Comparison of ENCODE assay signal across 38 cellular contexts in the genomic region with DNA sequence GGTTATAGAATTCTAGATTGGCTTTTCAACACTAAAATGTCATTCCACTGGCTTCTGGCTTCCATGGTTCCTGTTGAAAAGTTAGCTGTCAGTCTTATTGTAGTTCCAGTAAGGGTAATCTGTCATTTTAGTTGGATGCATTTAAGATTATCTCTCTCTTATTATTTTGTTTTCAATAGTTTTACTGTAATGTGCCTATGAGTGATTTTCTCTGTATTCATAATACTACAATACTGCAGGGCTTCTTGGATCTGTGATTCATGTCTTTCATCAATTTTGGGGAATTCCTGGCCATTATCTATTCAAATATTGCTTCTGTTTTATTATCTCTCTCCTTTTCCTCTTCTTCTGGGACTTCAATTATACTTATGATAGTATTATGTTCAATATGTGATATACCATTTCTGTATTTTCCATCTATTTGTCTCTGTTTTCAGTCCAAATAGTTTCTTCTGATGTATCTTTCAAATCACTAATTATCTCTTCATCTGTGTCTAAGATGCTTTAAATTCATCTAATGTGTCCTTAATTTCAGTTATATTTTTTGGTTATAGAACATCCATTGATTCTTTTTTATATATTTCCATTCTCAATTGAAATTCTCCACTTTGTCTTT.
"Had no signal": no experiment of that assay in that cellular context is flagged by ENCODE, and none has a peak within 500 bp of the region (broad histone marks: within the 10 kb centered on the region; RNA-seq: fewer than 3 reads in every experiment).

No MANE protein-coding gene starts in this region.

- ATAC-seq: activated CD4-positive, alpha-beta T cell treated with anti-CD3 and anti-CD28 coated beads for 36 hours; activated CD4-positive, CD25-positive, alpha-beta regulatory T cell treated with anti-CD3 and anti-CD28 coated beads, Interleukin-2, amount 50 U/mL, for 24 hours; activated CD8-positive, alpha-beta memory T cell treated with anti-CD3 and anti-CD28 coated beads, Interleukin-2, amount 10 ng/mL, durations not matched to agents 7 days and 5 days; activated CD8-positive, alpha-beta T cell treated with anti-CD3 and anti-CD28 coated beads, Interleukin-2, amount 10 ng/mL, durations not matched to agents 7 days and 5 days; activated naive CD8-positive, alpha-beta T cell treated with anti-CD3 and anti-CD28 coated beads, Interleukin-2, amount 50 U/mL, for 24 hours had no signal

- H3K27me3 ChIP-seq: ascending aorta, cardiac muscle cell had no signal

- FAIRE-seq: bronchial epithelial cell, TTC549 had no signal

- H3K36me3 ChIP-seq: ascending aorta, cardiac muscle cell had no signal

- H3K4me1 ChIP-seq: ascending aorta had no signal

- DNase-seq: activated CD4-positive, alpha-beta memory T cell treated with anti-CD3 and anti-CD28 coated beads, Interleukin-2, amount 10 ng/mL, durations not matched to agents 7 days and 5 days; activated CD4-positive, alpha-beta T cell treated with anti-CD3 and anti-CD28 coated beads for 1 hour; activated CD4-positive, alpha-beta T cell treated with anti-CD3 and anti-CD28 coated beads for 36 hours; activated CD4-positive, alpha-beta T cell treated with anti-CD3 and anti-CD28 coated beads for 48 hours; activated CD4-positive, alpha-beta T cell treated with anti-CD3 and anti-CD28 coated beads, Interleukin-2, amount 10 ng/mL, durations not matched to agents 7 days and 5 days; activated CD4-positive, alpha-beta T cell treated with anti-CD3 and anti-CD28 coated beads, Interleukin-2, amount 50 U/mL, for 48 hours; activated CD4-positive, CD25-positive, alpha-beta regulatory T cell; activated CD8-positive, alpha-beta memory T cell treated with anti-CD3 and anti-CD28 coated beads for 24 hours; activated CD8-positive, alpha-beta memory T cell treated with anti-CD3 and anti-CD28 coated beads, Interleukin-2, amount 10 ng/mL, durations not matched to agents 7 days and 5 days; activated CD8-positive, alpha-beta memory T cell treated with anti-CD3 and anti-CD28 coated beads, Interleukin-2, amount 50 U/mL, for 48 hours; activated CD8-positive, alpha-beta T cell treated with anti-CD3 and anti-CD28 coated beads, Interleukin-2, amount 10 ng/mL, durations not matched to agents 7 days and 5 days; activated effector memory CD4-positive, alpha-beta T cell treated with Interleukin-2 at 50 U/mL for 16 hours; activated gamma-delta T cell; activated naive CD4-positive, alpha-beta T cell treated with anti-CD3 and anti-CD28 coated beads, Interleukin-2, amount 10 ng/mL, durations not matched to agents 7 days and 5 days; activated naive CD4-positive, alpha-beta T cell treated with Interleukin-2 at 50 U/mL for 16 hours; activated naive CD8-positive, alpha-beta T cell treated with anti-CD3 and anti-CD28 coated beads, Interleukin-2, amount 10 ng/mL, durations not matched to agents 7 days and 5 days; activated naive CD8-positive, alpha-beta T cell treated with anti-CD3 and anti-CD28 coated beads, Interleukin-2, amount 50 U/mL, for 24 hours; activated T-cell treated with anti-CD3 and anti-CD28 coated beads, Interleukin-2, amount 50 U/mL, for 24 hours; activated T-cell treated with anti-CD3 and anti-CD28 coated beads, Interleukin-2, amount 50 U/mL, for 48 hours; amygdala; anterior cingulate cortex; caudate nucleus; cerebellar nuclear complex; T-helper 2 cell; T-helper 9 cell had no signal

- H3K4me3 Mint-ChIP-seq: activated CD4-positive, alpha-beta memory T cell treated with anti-CD3 and anti-CD28 coated beads, Interleukin-2, amount 10 ng/mL, durations not matched to agents 7 days and 5 days; activated CD4-positive, alpha-beta T cell treated with anti-CD3 and anti-CD28 coated beads for 36 hours; activated CD4-positive, alpha-beta T cell treated with anti-CD3 and anti-CD28 coated beads, Interleukin-2, amount 10 ng/mL, durations not matched to agents 7 days and 5 days; activated CD8-positive, alpha-beta memory T cell treated with anti-CD3 and anti-CD28 coated beads, Interleukin-2, amount 10 ng/mL, durations not matched to agents 7 days and 5 days; activated CD8-positive, alpha-beta T cell treated with anti-CD3 and anti-CD28 coated beads, Interleukin-2, amount 10 ng/mL, durations not matched to agents 7 days and 5 days; activated naive CD4-positive, alpha-beta T cell treated with anti-CD3 and anti-CD28 coated beads, Interleukin-2, amount 10 ng/mL, durations not matched to agents 7 days and 5 days; activated naive CD4-positive, alpha-beta T cell treated with anti-CD3 and anti-CD28 coated beads, Interleukin-2, amount 50 U/mL, for 24 hours; activated naive CD8-positive, alpha-beta T cell; activated naive CD8-positive, alpha-beta T cell treated with anti-CD3 and anti-CD28 coated beads, Interleukin-2, amount 10 ng/mL, durations not matched to agents 7 days and 5 days; activated naive CD8-positive, alpha-beta T cell treated with anti-CD3 and anti-CD28 coated beads, Interleukin-2, amount 50 U/mL, for 24 hours; activated T-cell treated with anti-CD3 and anti-CD28 coated beads, Interleukin-2, amount 50 U/mL, for 24 hours; brain; central memory CD8-positive, alpha-beta T cell; T-helper 1 cell treated with Interleukin-12 subunit alpha and Interleukin-12 subunit beta and Interleukin-4 antibody, amounts not matched to agents 30 μg/mL and 1 μg/mL, for 36 hours; T-helper 2 cell treated with Interferon-gamma antibody and Interleukin-4, amounts not matched to agents 5 μg/mL and 100 μg/mL, for 36 hours had no signal

- H3K27ac Mint-ChIP-seq: activated CD4-positive, alpha-beta memory T cell treated with anti-CD3 and anti-CD28 coated beads, Interleukin-2, amount 10 ng/mL, durations not matched to agents 7 days and 5 days; activated CD4-positive, alpha-beta T cell treated with anti-CD3 and anti-CD28 coated beads for 36 hours; activated CD4-positive, alpha-beta T cell treated with anti-CD3 and anti-CD28 coated beads, Interleukin-2, amount 10 ng/mL, durations not matched to agents 7 days and 5 days; activated CD8-positive, alpha-beta memory T cell treated with anti-CD3 and anti-CD28 coated beads, Interleukin-2, amount 10 ng/mL, durations not matched to agents 7 days and 5 days; activated CD8-positive, alpha-beta T cell treated with anti-CD3 and anti-CD28 coated beads, Interleukin-2, amount 10 ng/mL, durations not matched to agents 7 days and 5 days; activated naive CD4-positive, alpha-beta T cell treated with anti-CD3 and anti-CD28 coated beads, Interleukin-2, amount 10 ng/mL, durations not matched to agents 7 days and 5 days; activated naive CD4-positive, alpha-beta T cell treated with anti-CD3 and anti-CD28 coated beads, Interleukin-2, amount 50 U/mL, for 24 hours; activated naive CD8-positive, alpha-beta T cell; activated naive CD8-positive, alpha-beta T cell treated with anti-CD3 and anti-CD28 coated beads, Interleukin-2, amount 10 ng/mL, durations not matched to agents 7 days and 5 days; activated naive CD8-positive, alpha-beta T cell treated with anti-CD3 and anti-CD28 coated beads, Interleukin-2, amount 50 U/mL, for 24 hours; activated T-cell treated with anti-CD3 and anti-CD28 coated beads, Interleukin-2, amount 50 U/mL, for 24 hours; activated T-helper 2 cell treated with anti-CD3 and anti-CD28 coated beads, Interferon-gamma antibody, Interleukin-2, Interleukin-4, amounts not matched to agents 10 μg/mL and 5 μg/mL and 100 μg/mL, durations not matched to agents 14 hours and 24 hours and 36 hours; brain; T-helper 1 cell treated with Interleukin-12 subunit alpha and Interleukin-12 subunit beta and Interleukin-4 antibody, amounts not matched to agents 30 μg/mL and 1 μg/mL, for 36 hours; T-helper 2 cell treated with Interferon-gamma antibody and Interleukin-4, amounts not matched to agents 5 μg/mL and 100 μg/mL, for 36 hours had no signal

- H3K4me3 ChIP-seq: ascending aorta, cardiac muscle cell had no signal

- H3K4me1 Mint-ChIP-seq: activated CD4-positive, alpha-beta memory T cell treated with anti-CD3 and anti-CD28 coated beads, Interleukin-2, amount 10 ng/mL, durations not matched to agents 7 days and 5 days; activated CD4-positive, alpha-beta T cell treated with anti-CD3 and anti-CD28 coated beads for 36 hours; activated CD4-positive, alpha-beta T cell treated with anti-CD3 and anti-CD28 coated beads, Interleukin-2, amount 10 ng/mL, durations not matched to agents 7 days and 5 days; activated CD8-positive, alpha-beta memory T cell treated with anti-CD3 and anti-CD28 coated beads, Interleukin-2, amount 10 ng/mL, durations not matched to agents 7 days and 5 days; activated naive CD4-positive, alpha-beta T cell treated with anti-CD3 and anti-CD28 coated beads, Interleukin-2, amount 10 ng/mL, durations not matched to agents 7 days and 5 days; activated naive CD4-positive, alpha-beta T cell treated with anti-CD3 and anti-CD28 coated beads, Interleukin-2, amount 50 U/mL, for 24 hours; activated naive CD8-positive, alpha-beta T cell treated with anti-CD3 and anti-CD28 coated beads, Interleukin-2, amount 10 ng/mL, durations not matched to agents 7 days and 5 days; activated naive CD8-positive, alpha-beta T cell treated with anti-CD3 and anti-CD28 coated beads, Interleukin-2, amount 50 U/mL, for 24 hours; brain; central memory CD8-positive, alpha-beta T cell had no signal

- H3K27ac ChIP-seq: ascending aorta, cardiac muscle cell, VCaP had no signal

- H3K36me3 Mint-ChIP-seq: activated CD8-positive, alpha-beta memory T cell treated with anti-CD3 and anti-CD28 coated beads, Interleukin-2, amount 10 ng/mL, durations not matched to agents 7 days and 5 days; activated naive CD4-positive, alpha-beta T cell treated with anti-CD3 and anti-CD28 coated beads, Interleukin-2, amount 10 ng/mL, durations not matched to agents 7 days and 5 days; activated naive CD4-positive, alpha-beta T cell treated with anti-CD3 and anti-CD28 coated beads, Interleukin-2, amount 50 U/mL, for 24 hours; activated naive CD8-positive, alpha-beta T cell; activated naive CD8-positive, alpha-beta T cell treated with anti-CD3 and anti-CD28 coated beads, Interleukin-2, amount 10 ng/mL, durations not matched to agents 7 days and 5 days; brain had no signal
